In genomic region chr16:31386157-31386984, GRCh38 we compare ENCODE assay signal across 9 cellular contexts. TPM values are rescaled to one million over a fixed set of nuclear protein-coding genes. Genes with fewer than 3 reads are reported as not detected.
DNase-seq lines count a peak whose midpoint lies in the region; ATAC-seq, FAIRE-seq and TF ChIP-seq lines count a peak whose summit lies in the region.
"Had no signal": no experiment of that assay in that cellular context is flagged by ENCODE, and none has a peak within 500 bp of the region (broad histone marks: within the 10 kb centered on the region; RNA-seq: fewer than 3 reads in every experiment).

No MANE protein-coding gene starts in this region.

- no peaks in the 10 kb centered on the region for H3K79me2 ChIP-seq in GM12878 (ENCODE audit: control insufficient read depth, insufficient read depth, low read length)

- in situ Hi-C loops in GM13977 (cut with MboI; ENCODE audit: low pct_unique_long_range_greater_than_20kb, low sequenced_read_pairs, unreplicated experiment), result no loop called here
- in situ Hi-C loops in GM12878 (cut with MboI), result no loop called here

- RAD21 ChIA-PET in GM12878 (lab: Charles Lee; ENCODE audit: unreplicated experiment), result interaction anchor here (0.7 to 2.8 kb wide), 12 partner anchors 20 to 244 kb away, joined by 3 to 10 read pairs (median 3); partner anchors contain the start of gene ZNF843

- SMC1A ChIA-PET in GM12878 (lab: Charles Lee; ENCODE audit: uncharacterized antibody, unreplicated experiment), result interaction anchor here (0.6 to 3.3 kb wide), 17 partner anchors 9 to 267 kb away, joined by 3 to 20 read pairs (median 4); partner anchors contain the start of genes COX6A2, FUS, ITGAM and PYCARD

- CTCF ChIA-PET in GM12878 (lab: Yijun Ruan, JAX), result interaction anchor here (0.7 to 4.9 kb wide), 16 partner anchors 19 to 482 kb away, joined by 3 to 45 read pairs (median 4); partner anchors contain the start of genes ARMC5, COX6A2, PYCARD and ZNF843

- H3K4me3 ChIP-seq in GM12878, result no peak overlapping the region
- H3K4me3 ChIP-seq in pancreas, result no peak overlapping the region
- H3K4me3 ChIP-seq in tibial nerve, result no peak overlapping the region

- H3K4me1 ChIP-seq in GM12878 (ENCODE audit: control insufficient read depth, insufficient read depth, low read length) (no peaks in the 10 kb centered on the region), pancreas (peaks cover 9 to 23% (median 17%) of the 10 kb centered on the region in 3 donors), tibial nerve (no peaks in the 10 kb centered on the region)

- no peak overlapping the region for H2AFZ ChIP-seq in GM12878 (ENCODE audit: control insufficient read depth, low read depth, low read length)

- no peak for TF ChIP-seq RAD21 in GM12878 (IDR thresholded peaks at IDR 0.05; ENCODE audit: insufficient read depth, low read depth, low read length)

- H3K9me3 ChIP-seq in GM12878 (replicated peaks; ENCODE audit: control insufficient read depth, insufficient read depth, low read length) (no peaks in the 10 kb centered on the region), pancreas (no peaks in the 10 kb centered on the region), tibial nerve (peaks cover 0 to 8% (median 0%) of the 10 kb centered on the region in 4 donors)

- TF ChIP-seq CTCF in GM13977 (IDR thresholded peaks at IDR 0.05; ENCODE audit: extremely low read depth, insufficient read depth, missing control alignments) (no peak), GM12878 (IDR thresholded peaks at IDR 0.05 in 2 of 3, conservative IDR thresholded peaks at IDR 0.05 in 1 of 3; ENCODE audit: control insufficient read depth in 2 of 3, extremely low read depth in 1 of 3, insufficient read depth in 1 of 3, low read depth in 3 of 3, low read length in 3 of 3) (no peak), pancreas (IDR thresholded peaks at IDR 0.05) (no peak), tibial nerve (IDR thresholded peaks at IDR 0.05) (no peak)

- FAIRE-seq in GM12878 (lab: Jason Lieb, UNC) (peak; percentile 56), pancreas (lab: Jason Lieb, UNC) (no peak)

- TF ChIP-seq POLR2A in GM12878 (IDR thresholded peaks at IDR 0.05; ENCODE audit: low read depth, low read length) (0 out of 2 replicates have a peak, but pooled peaks have one; percentile 22), tibial nerve (IDR thresholded peaks at IDR 0.05) (peak in 1 of 2 donors; percentile 16)

- no peak overlapping the region for H3K4me2 ChIP-seq in GM12878 (ENCODE audit: control insufficient read depth, insufficient read depth)

- intact Hi-C loops in GM12878 (cut with micrococcal nuclease; ENCODE audit: unreplicated experiment) (no loop called here), pancreas (cut with DNase I) (no loop called here)

- no peak overlapping the region for H3K9ac ChIP-seq in GM12878 (ENCODE audit: control insufficient read depth, insufficient read depth, low read length)

- peak; percentile 20 to 41; a peak in 1 of 4 replicates for TF ChIP-seq EP300 in GM12878 (IDR thresholded peaks at IDR 0.05; ENCODE audit: borderline replicate concordance in 1 of 2, control insufficient read depth in 1 of 2, low read depth in 2 of 2, low read length in 2 of 2)
- no peak for TF ChIP-seq EP300 in tibial nerve (IDR thresholded peaks at IDR 0.05)

- H3K27ac ChIP-seq in GM12878 (ENCODE audit: control insufficient read depth, insufficient read depth), result no peak overlapping the region
- H3K27ac ChIP-seq in pancreas, result peak overlapping the region; percentile 57 to 81 (median 76)
- peak overlapping the region in 2 of 4 donors; percentile 5 to 50 for H3K27ac ChIP-seq in tibial nerve

- POLR2A ChIA-PET in GM12878 (lab: Charles Lee), result interaction anchor here (0.5 to 1.7 kb wide), 8 partner anchors 9 to 483 kb away, joined by 3 to 4 read pairs (median 3); partner anchors contain the start of genes ARMC5, ITGAX and KAT8

- ATAC-seq in GM12878, result peak; percentile 91
- peak; percentile 70 to 85 (median 82) for ATAC-seq in pancreas
- no peak for ATAC-seq in HG03354 (IDR thresholded peaks at IDR 0.05; ENCODE audit: poor library complexity, severe bottlenecking, unreplicated experiment)
- ATAC-seq in HG03521 (IDR thresholded peaks at IDR 0.05; ENCODE audit: unreplicated experiment), result no peak

- 12% methylated on average over 6 of the region's 6 CpGs for WGBS in GM12878 (ENCODE audit: insufficient coverage, insufficient replicate concordance, low lambda C conversion rate, missing lambda C conversion rate)
- 10 to 12% methylated on average over 6 of the region's 6 CpGs for WGBS in pancreas, 2 donors
- 45 to 53% methylated on average over 6 of the region's 6 CpGs for WGBS in tibial nerve, 2 donors

- H3K36me3 ChIP-seq in GM12878 (ENCODE audit: control insufficient read depth in 2 of 2, insufficient read depth in 2 of 2, low read length in 1 of 2), result no peaks in the 10 kb centered on the region
- H3K36me3 ChIP-seq in pancreas, result no peaks in the 10 kb centered on the region
- no peaks in the 10 kb centered on the region for H3K36me3 ChIP-seq in tibial nerve

- H4K20me1 ChIP-seq in GM12878 (ENCODE audit: control insufficient read depth, insufficient read depth), result no peaks in the 10 kb centered on the region

- BruUV-seq in GM12878 (replicated peaks; lab: Mats Ljungman, UMichigan), result no TSS peak

- peak; percentile 57 for DNase-seq in GM13977 (ENCODE audit: low spot score)
- peak; percentile 57 for DNase-seq in HT-29 (ENCODE audit: low spot score)
- DNase-seq in GM12878 (ENCODE audit: low read depth, low spot score), result no peak
- peak in 3 of 6 donors; percentile 52 to 71 (median 59) for DNase-seq in pancreas
- no peak for DNase-seq in tibial nerve (ENCODE audit: low spot score in 2 of 2)
- DNase-seq in SKM-1 treated with dmso at 0.1 percent for 144 hours (lab: John Stamatoyannopoulos, UW; ENCODE audit: unreplicated experiment), result no peak

- peaks cover 0 to 3% of the 10 kb centered on the region in 2 experiments; a peak in 1 of 4 replicates for H3K27me3 ChIP-seq in GM12878 (replicated peaks in 1 of 2; ENCODE audit: control insufficient read depth in 2 of 2, insufficient read depth in 2 of 2, low read length in 1 of 2)
- H3K27me3 ChIP-seq in pancreas, result no peaks in the 10 kb centered on the region
- H3K27me3 ChIP-seq in tibial nerve, result no peaks in the 10 kb centered on the region

RNA-seq across cellular contexts. Expression of gene ITGAD, which starts 6.8 kb away (rescaled TPM):
- not detected in 2 replicates for total RNA-seq in HT-29 (2014; rRNA removed; shearing (Covaris generic))
- 2.4 and 2.7 TPM in 2 replicates for total RNA-seq in GM12878 (2013; cell fraction: nucleolus; rRNA removed)
- total RNA-seq in GM12878 (2014; rRNA removed), result 2.4 and 2.7 TPM in 2 replicates
- 1.5 TPM in 2 replicates for total RNA-seq in GM12878 (2014; rRNA removed; fragmentation: Illumina TruSeq; extraction: Trizol)
- total RNA-seq in GM12878 (2021), result 4.0 and 4.8 TPM in 2 replicates
- polyA plus RNA-seq in GM12878 (2011; ENCODE audit: low read depth), result not detected
- polyA plus RNA-seq in GM12878 (2011; rRNA removed), result 2.1 and 3.6 TPM in 2 replicates
- polyA plus RNA-seq in GM12878 (2011; cell fraction: cytosol; rRNA removed), result 2.5 and 2.7 TPM in 2 replicates
- polyA plus RNA-seq in GM12878 (2011; cell fraction: nucleus; rRNA removed), result 12.8 and 18.9 TPM in 2 replicates
- 0.05 and 0.10 TPM in 2 replicates for polyA plus RNA-seq in GM12878 (2012)
- polyA plus RNA-seq in GM12878 (2014; fragmentation: Illumina TruSeq; extraction: Trizol), result 0.96 and 1.3 TPM in 2 replicates
- polyA plus RNA-seq in GM12878 (2014; fragmentation: Nextera tagmentation; extraction: Ambion mirVana), result under 1 TPM; 0.29 to 0.31 TPM
- polyA plus RNA-seq in GM12878 (2014; rRNA removed), result 3.1 and 3.3 TPM in 2 replicates
- under 1 TPM; 0.81 to 0.92 TPM for polyA plus RNA-seq in GM12878 (2016; fragmentation: Nextera tagmentation; extraction: Ambion mirVana)
- polyA minus RNA-seq in GM12878 (2011; rRNA and poly(A)+ RNA removed), result 3.4 and 5.2 TPM in 2 replicates
- polyA minus RNA-seq in GM12878 (2011; cell fraction: cytosol; rRNA and poly(A)+ RNA removed), result 0.80 and 1.0 TPM in 2 replicates
- polyA minus RNA-seq in GM12878 (2011; cell fraction: nucleus; rRNA and poly(A)+ RNA removed), result 6.0 and 6.7 TPM in 2 replicates
- total RNA-seq in pancreas, result under 1 TPM in 2 of 6 donors, not detected in 4; 0.06 to 0.31 TPM
- polyA plus RNA-seq in pancreas, result not detected
- under 1 TPM in 2 of 4 donors, not detected in 2; under 0.01 to 0.22 TPM for total RNA-seq in tibial nerve
- polyA plus RNA-seq: IgD-negative memory B cell had no signal

RNA-seq across cellular contexts. Expression of gene ITGAX, which starts 31.4 kb away (rescaled TPM):
- total RNA-seq in HT-29 (2014; rRNA removed; shearing (Covaris generic)), result 0.15 and 0.26 TPM in 2 replicates
- total RNA-seq in GM12878 (2013; cell fraction: nucleolus; rRNA removed), result 288 and 299 TPM in 2 replicates
- total RNA-seq in GM12878 (2014; rRNA removed) (22.6 and 23.9 TPM in 2 replicates), GM12878 (2014; rRNA removed; fragmentation: Illumina TruSeq; extraction: Trizol) (15.8 and 16.0 TPM in 2 replicates), GM12878 (2021) (30.0 and 37.9 TPM in 2 replicates), pancreas (10 to 100 TPM in 2 of 6 donors, 1 to 10 TPM in 2, under 1 TPM in 2; 0.56 to 21.5 (median 1.8) TPM), tibial nerve (1 to 10 TPM; 1.8 to 9.3 (median 4.3) TPM)
- polyA plus RNA-seq in GM12878 (2011; ENCODE audit: low read depth), result 9.6 TPM
- polyA plus RNA-seq in GM12878 (2011; rRNA removed) (11.9 and 19.8 TPM in 2 replicates), GM12878 (2014; fragmentation: Illumina TruSeq; extraction: Trizol) (15.3 and 21.0 TPM in 2 replicates), GM12878 (2014; fragmentation: Nextera tagmentation; extraction: Ambion mirVana) (1 to 10 TPM; 1.6 to 3.2 TPM), GM12878 (2014; rRNA removed) (37.4 and 42.9 TPM in 2 replicates), GM12878 (2016; fragmentation: Nextera tagmentation; extraction: Ambion mirVana) (1 to 10 TPM; 2.0 to 2.7 TPM), pancreas (1 to 10 TPM; 1.2 to 3.0 TPM)
- 16.5 and 19.7 TPM in 2 replicates for polyA plus RNA-seq in GM12878 (2011; cell fraction: cytosol; rRNA removed)
- 121 and 147 TPM in 2 replicates for polyA plus RNA-seq in GM12878 (2011; cell fraction: nucleus; rRNA removed)
- 11.0 and 15.6 TPM in 2 replicates for polyA plus RNA-seq in GM12878 (2012)
- 33.4 and 47.6 TPM in 2 replicates for polyA minus RNA-seq in GM12878 (2011; rRNA and poly(A)+ RNA removed)
- 11.9 and 15.5 TPM in 2 replicates for polyA minus RNA-seq in GM12878 (2011; cell fraction: cytosol; rRNA and poly(A)+ RNA removed)
- polyA minus RNA-seq in GM12878 (2011; cell fraction: nucleus; rRNA and poly(A)+ RNA removed), result 62.6 and 81.1 TPM in 2 replicates

RNA-seq across cellular contexts. Expression of gene COX6A2, which starts 41.8 kb away (rescaled TPM):
- not detected in 2 replicates for total RNA-seq in HT-29 (2014; rRNA removed; shearing (Covaris generic))
- not detected in 2 replicates for total RNA-seq in GM12878 (2013; cell fraction: nucleolus; rRNA removed)
- total RNA-seq in GM12878 (2014; rRNA removed), result not detected in 2 replicates
- total RNA-seq in GM12878 (2014; rRNA removed; fragmentation: Illumina TruSeq; extraction: Trizol), result not detected in 2 replicates
- total RNA-seq in GM12878 (2021), result not detected in 2 replicates
- polyA plus RNA-seq in GM12878 (2011; ENCODE audit: low read depth), result not detected
- polyA plus RNA-seq in GM12878 (2011; rRNA removed), result not detected in 2 replicates
- polyA plus RNA-seq in GM12878 (2011; cell fraction: cytosol; rRNA removed), result not detected in 2 replicates
- not detected in 2 replicates for polyA plus RNA-seq in GM12878 (2011; cell fraction: nucleus; rRNA removed)
- not detected in 2 replicates for polyA plus RNA-seq in GM12878 (2012)
- not detected in 2 replicates for polyA plus RNA-seq in GM12878 (2014; fragmentation: Illumina TruSeq; extraction: Trizol)
- polyA plus RNA-seq in GM12878 (2014; fragmentation: Nextera tagmentation; extraction: Ambion mirVana), result not detected
- not detected in 2 replicates for polyA plus RNA-seq in GM12878 (2014; rRNA removed)
- not detected for polyA plus RNA-seq in GM12878 (2016; fragmentation: Nextera tagmentation; extraction: Ambion mirVana)
- polyA minus RNA-seq in GM12878 (2011; rRNA and poly(A)+ RNA removed), result not detected in 2 replicates
- polyA minus RNA-seq in GM12878 (2011; cell fraction: cytosol; rRNA and poly(A)+ RNA removed), result not detected in 2 replicates
- polyA minus RNA-seq in GM12878 (2011; cell fraction: nucleus; rRNA and poly(A)+ RNA removed), result not detected in 2 replicates
- total RNA-seq in pancreas, result under 1 TPM in 4 of 6 donors, not detected in 2; 0.39 to 0.61 (median 0.52) TPM
- polyA plus RNA-seq in pancreas, result 1 to 10 TPM; 2.0 to 5.5 TPM
- not detected for total RNA-seq in tibial nerve
- polyA plus RNA-seq: IgD-negative memory B cell had no signal

RNA-seq across cellular contexts. Expression of gene ZNF843, which starts 56.2 kb away (rescaled TPM):
- total RNA-seq in HT-29 (2014; rRNA removed; shearing (Covaris generic)), result not detected in 2 replicates
- total RNA-seq in GM12878 (2013; cell fraction: nucleolus; rRNA removed), result not detected in 2 replicates
- total RNA-seq in GM12878 (2014; rRNA removed), result 0.05 and 0.06 TPM in 2 replicates
- 0.09 TPM in 1 of 2 replicates, not detected in the other for total RNA-seq in GM12878 (2014; rRNA removed; fragmentation: Illumina TruSeq; extraction: Trizol)
- total RNA-seq in GM12878 (2021), result 0.16 and 0.26 TPM in 2 replicates
- not detected for polyA plus RNA-seq in GM12878 (2011; ENCODE audit: low read depth)
- 0.06 and 0.07 TPM in 2 replicates for polyA plus RNA-seq in GM12878 (2011; rRNA removed)
- polyA plus RNA-seq in GM12878 (2011; cell fraction: cytosol; rRNA removed), result 0.10 and 0.15 TPM in 2 replicates
- 0.06 TPM in 1 of 2 replicates, not detected in the other for polyA plus RNA-seq in GM12878 (2011; cell fraction: nucleus; rRNA removed)
- 0.07 and 0.09 TPM in 2 replicates for polyA plus RNA-seq in GM12878 (2012)
- 0.03 TPM in 1 of 2 replicates, not detected in the other for polyA plus RNA-seq in GM12878 (2014; fragmentation: Illumina TruSeq; extraction: Trizol)
- under 1 TPM in 1 of 2 experiments, not detected in 1; 0.04 TPM for polyA plus RNA-seq in GM12878 (2014; fragmentation: Nextera tagmentation; extraction: Ambion mirVana)
- 0.08 and 0.20 TPM in 2 replicates for polyA plus RNA-seq in GM12878 (2014; rRNA removed)
- polyA plus RNA-seq in GM12878 (2016; fragmentation: Nextera tagmentation; extraction: Ambion mirVana), result under 1 TPM; 0.09 to 0.25 TPM
- 0.10 and 0.15 TPM in 2 replicates for polyA minus RNA-seq in GM12878 (2011; rRNA and poly(A)+ RNA removed)
- polyA minus RNA-seq in GM12878 (2011; cell fraction: cytosol; rRNA and poly(A)+ RNA removed), result not detected in 2 replicates
- 0.12 TPM in 1 of 2 replicates, not detected in the other for polyA minus RNA-seq in GM12878 (2011; cell fraction: nucleus; rRNA and poly(A)+ RNA removed)
- total RNA-seq in pancreas, result 1 to 10 TPM; 2.0 to 3.4 (median 2.1) TPM
- polyA plus RNA-seq in pancreas, result 1 to 10 TPM; 1.1 to 1.5 TPM
- total RNA-seq in tibial nerve, result 1 to 10 TPM; 1.5 to 2.5 (median 2.1) TPM
- polyA plus RNA-seq: IgD-negative memory B cell had no signal

Comparison
In these comparisons a context has a peak if more than half of its experiments do, and no peak if none do; other contexts are left out.
1. DNase-seq: peak in GM13977 (single experiment) and HT-29 (single experiment); none in GM12878 (single experiment), tibial nerve (0 of 2) and SKM-1 treated with dmso at 0.1 percent for 144 hours (single experiment).
2. ATAC-seq: peak in GM12878 (single experiment) and pancreas (4 of 4); none in HG03354 (single experiment) and HG03521 (single experiment).